21 cellular contexts compared by ENCODE assay signal in genomic region chr5:173499471-173500212, GRCh38.
DNase-seq lines count a peak whose midpoint lies in the region; ATAC-seq, FAIRE-seq and TF ChIP-seq lines count a peak whose summit lies in the region.
"Had no signal": no experiment of that assay in that cellular context is flagged by ENCODE, and none has a peak within 500 bp of the region (broad histone marks: within the 10 kb centered on the region; RNA-seq: fewer than 3 reads in every experiment).

No MANE protein-coding gene starts in this region.

- H3K4me3 ChIP-seq in HepG2 (replicated peaks in 1 of 3; ENCODE audit: insufficient read depth in 1 of 3, low read depth in 2 of 3, low read length in 3 of 3), result peak overlapping the region in 2 of 3 experiments; percentile 9 to 51; a peak in 3 of 6 replicates
- peak overlapping the region in 1 of 3 donors; percentile 45 for H3K4me3 ChIP-seq in skeletal muscle tissue (ENCODE audit: low read length in 3 of 3)
- no peak overlapping the region for H3K4me3 ChIP-seq in BE2C (ENCODE audit: low read depth, low read length)
- H3K4me3 ChIP-seq: vagina had no signal

- H3K36me3 Mint-ChIP-seq in chondrocyte (ENCODE audit: low read depth), result no peaks in the 10 kb centered on the region
- H3K36me3 Mint-ChIP-seq in activated CD8-positive, alpha-beta memory T cell treated with anti-CD3 and anti-CD28 coated beads, Interleukin-2, amount 10 ng/mL, durations not matched to agents 7 days and 5 days, result no peaks in the 10 kb centered on the region
- H3K36me3 Mint-ChIP-seq: activated naive CD8-positive, alpha-beta T cell; CD8-positive, alpha-beta memory T cell had no signal

- no peaks in the 10 kb centered on the region for H3K9me3 Mint-ChIP-seq in chondrocyte (ENCODE audit: low read depth)
- no peaks in the 10 kb centered on the region for H3K9me3 Mint-ChIP-seq in activated CD8-positive, alpha-beta memory T cell treated with anti-CD3 and anti-CD28 coated beads, Interleukin-2, amount 10 ng/mL, durations not matched to agents 7 days and 5 days (ENCODE audit: low read depth)
- H3K9me3 Mint-ChIP-seq: activated T-cell treated with anti-CD3 and anti-CD28 coated beads, Interleukin-2, amount 50 U/mL, for 72 hours; nephron; stimulated activated naive CD8-positive, alpha-beta T cell treated with anti-CD3 and anti-CD28 coated beads, Interleukin-15, Interleukin-2, amounts not matched to agents 100 ng/mL and 50 ng/mL, for 24 hours; T-helper 2 cell treated with Interferon-gamma antibody and Interleukin-4, amounts not matched to agents 5 μg/mL and 100 μg/mL, for 36 hours had no signal

- peak overlapping the region; percentile 51 for H3K27ac ChIP-seq in HepG2 (ENCODE audit: extremely low read length, insufficient read depth, low read length)
- peak overlapping the region; percentile 89 for H3K27ac ChIP-seq in skeletal muscle tissue (ENCODE audit: low read depth, low read length)
- H3K27ac ChIP-seq: vagina had no signal

- ATAC-seq in HepG2, result peak; percentile 86
- ATAC-seq in activated CD8-positive, alpha-beta memory T cell treated with anti-CD3 and anti-CD28 coated beads, Interleukin-2, amount 10 ng/mL, durations not matched to agents 7 days and 5 days, result no peak
- ATAC-seq: activated T-cell treated with anti-CD3 and anti-CD28 coated beads, Interleukin-2, amount 50 U/mL, for 72 hours had no signal

- POLR2A ChIA-PET in HepG2 (lab: Yijun Ruan, JAX), result interaction anchor here (1.0 kb wide), 1 partner anchor 27 kb away, joined by 3 read pairs; no protein-coding TSS in a partner anchor

- DNase-seq in NCI-H2029 (lab: John Stamatoyannopoulos, UW) (peak; percentile 58), chondrocyte (ENCODE audit: low spot score) (no peak), HepG2 (ENCODE audit: low spot score) (peak; percentile 77), ACHN (no peak), NCI-H345 (lab: John Stamatoyannopoulos, UW) (no peak), BE2C (no peak)
- DNase-seq in activated CD8-positive, alpha-beta memory T cell treated with anti-CD3 and anti-CD28 coated beads, Interleukin-2, amount 10 ng/mL, durations not matched to agents 7 days and 5 days, result no peak
- DNase-seq: activated CD4-positive, CD25-positive, alpha-beta regulatory T cell; activated T-cell treated with anti-CD3 and anti-CD28 coated beads, Interleukin-2, amount 50 U/mL, for 72 hours; CD8-positive, alpha-beta memory T cell; mammary epithelial cell; NCI-H146; NCI-H446; retina had no signal

- TF ChIP-seq RAD21 in HepG2 (CRISPR knock-in tag; IDR thresholded peaks at IDR 0.05), result no peak

- H4K20me1 ChIP-seq in HepG2 (ENCODE audit: insufficient read depth, low read length), result no peaks in the 10 kb centered on the region

- H3K79me2 ChIP-seq in HepG2 (ENCODE audit: insufficient read depth, low read length), result no peaks in the 10 kb centered on the region

- H2AFZ ChIP-seq in HepG2 (ENCODE audit: low read length), result no peak overlapping the region

- BruUV-seq in HepG2 (replicated peaks; lab: Mats Ljungman, UMichigan), result no TSS peak

- in situ Hi-C loops in HepG2 (cut with HindIII; ENCODE audit: extremely low pct_ligation_motif_present, low pct_unique_long_range_greater_than_20kb), result no loop called here
- in situ Hi-C loops in ACHN (cut with HindIII; ENCODE audit: low pct_ligation_motif_present, low pct_unique_long_range_greater_than_20kb, low sequenced_read_pairs), result no loop called here

- peak overlapping the region; percentile 96 for H3K27ac Mint-ChIP-seq in chondrocyte (ENCODE audit: unreplicated experiment)
- no peak overlapping the region for H3K27ac Mint-ChIP-seq in activated CD8-positive, alpha-beta memory T cell treated with anti-CD3 and anti-CD28 coated beads, Interleukin-2, amount 10 ng/mL, durations not matched to agents 7 days and 5 days
- H3K27ac Mint-ChIP-seq: activated naive CD8-positive, alpha-beta T cell; activated T-cell treated with anti-CD3 and anti-CD28 coated beads, Interleukin-2, amount 50 U/mL, for 72 hours; CD8-positive, alpha-beta memory T cell; stimulated activated naive CD8-positive, alpha-beta T cell treated with anti-CD3 and anti-CD28 coated beads, Interleukin-15, Interleukin-2, amounts not matched to agents 100 ng/mL and 50 ng/mL, for 24 hours; T-helper 2 cell treated with Interferon-gamma antibody and Interleukin-4, amounts not matched to agents 5 μg/mL and 100 μg/mL, for 36 hours had no signal

- CTCF ChIA-PET in HepG2 (lab: Yijun Ruan, JAX; ENCODE audit: low intra/inter-chr PET ratio, low total read pairs), result no interaction called here
- CTCF ChIA-PET in activated CD8-positive, alpha-beta memory T cell treated with anti-CD3 and anti-CD28 coated beads, Interleukin-2, amount 10 ng/mL, durations not matched to agents 7 days and 5 days (lab: Charles Lee), result no interaction called here

- H3K36me3 ChIP-seq in HepG2 (replicated peaks in 1 of 2; ENCODE audit: control insufficient read depth in 1 of 2, insufficient read depth in 2 of 2, low read length in 2 of 2) (no peaks in the 10 kb centered on the region), skeletal muscle tissue (ENCODE audit: control insufficient read depth in 3 of 3, insufficient read depth in 3 of 3, low read length in 3 of 3) (no peaks in the 10 kb centered on the region), BE2C (no peaks in the 10 kb centered on the region)
- H3K36me3 ChIP-seq: vagina had no signal

- peaks cover 65% of the 10 kb centered on the region for H3K4me1 Mint-ChIP-seq in chondrocyte (ENCODE audit: low read depth)
- no peaks in the 10 kb centered on the region for H3K4me1 Mint-ChIP-seq in activated CD8-positive, alpha-beta memory T cell treated with anti-CD3 and anti-CD28 coated beads, Interleukin-2, amount 10 ng/mL, durations not matched to agents 7 days and 5 days
- H3K4me1 Mint-ChIP-seq: CD8-positive, alpha-beta memory T cell had no signal

- no peaks in the 10 kb centered on the region for H3K27me3 Mint-ChIP-seq in chondrocyte (ENCODE audit: low read depth)
- H3K27me3 Mint-ChIP-seq in activated CD8-positive, alpha-beta memory T cell treated with anti-CD3 and anti-CD28 coated beads, Interleukin-2, amount 10 ng/mL, durations not matched to agents 7 days and 5 days, result no peaks in the 10 kb centered on the region
- H3K27me3 Mint-ChIP-seq: stimulated activated naive CD8-positive, alpha-beta T cell treated with anti-CD3 and anti-CD28 coated beads, Interleukin-15, Interleukin-2, amounts not matched to agents 100 ng/mL and 50 ng/mL, for 24 hours had no signal

- TF ChIP-seq CTCF in chondrocyte (IDR thresholded peaks at IDR 0.05) (no peak), HepG2 (CRISPR knock-in tag; IDR thresholded peaks at IDR 0.05) (no peak), BE2C (IDR thresholded peaks at IDR 0.05; ENCODE audit: low read depth, low read length) (no peak)

- peak overlapping the region; percentile 60 for H3K4me2 ChIP-seq in HepG2 (ENCODE audit: low read depth, low read length)

- H3K4me3 Mint-ChIP-seq in chondrocyte (ENCODE audit: unreplicated experiment), result no peak overlapping the region
- no peak overlapping the region for H3K4me3 Mint-ChIP-seq in activated CD8-positive, alpha-beta memory T cell treated with anti-CD3 and anti-CD28 coated beads, Interleukin-2, amount 10 ng/mL, durations not matched to agents 7 days and 5 days
- H3K4me3 Mint-ChIP-seq: activated naive CD8-positive, alpha-beta T cell; activated T-cell treated with anti-CD3 and anti-CD28 coated beads, Interleukin-2, amount 50 U/mL, for 72 hours; CD8-positive, alpha-beta memory T cell; stimulated activated naive CD8-positive, alpha-beta T cell treated with anti-CD3 and anti-CD28 coated beads, Interleukin-15, Interleukin-2, amounts not matched to agents 100 ng/mL and 50 ng/mL, for 24 hours; T-helper 2 cell treated with Interferon-gamma antibody and Interleukin-4, amounts not matched to agents 5 μg/mL and 100 μg/mL, for 36 hours had no signal

- H3K27me3 ChIP-seq in HepG2 (ENCODE audit: control insufficient read depth in 1 of 2, insufficient read depth in 2 of 2, low read length in 2 of 2) (peaks cover 1 to 36% of the 10 kb centered on the region in 2 experiments; a peak in 3 of 5 replicates), skeletal muscle tissue (ENCODE audit: control insufficient read depth in 3 of 3, insufficient read depth in 3 of 3, low read length in 3 of 3) (no peaks in the 10 kb centered on the region), BE2C (peaks cover 25% of the 10 kb centered on the region)
- H3K27me3 ChIP-seq: vagina had no signal

- intact Hi-C loops in HepG2 (cut with micrococcal nuclease; ENCODE audit: unreplicated experiment), result no loop called here

- 9% methylated on average over 8 of the region's 14 CpGs for WGBS in HepG2 (ENCODE audit: low lambda C conversion rate)

- FAIRE-seq in HepG2 (lab: Jason Lieb, UNC), result peak; percentile 72
- FAIRE-seq: GM18507 had no signal

- H3K9me3 ChIP-seq in HepG2 (ENCODE audit: low read length) (no peaks in the 10 kb centered on the region), skeletal muscle tissue (ENCODE audit: control insufficient read depth in 3 of 3, low read length in 3 of 3) (no peaks in the 10 kb centered on the region), BE2C (no peaks in the 10 kb centered on the region)
- H3K9me3 ChIP-seq: vagina had no signal

- H3K9ac ChIP-seq in HepG2 (ENCODE audit: insufficient read depth, low read depth, low read length) (peak overlapping the region; percentile 19; the same call in 1 of the 2 replicates), skeletal muscle tissue (ENCODE audit: low read depth in 1 of 3, low read length in 3 of 3) (peak overlapping the region; percentile 44 to 86 (median 57))

- TF ChIP-seq EP300 in HepG2 (IDR thresholded peaks at IDR 0.05; ENCODE audit: low read depth in 2 of 2, low read length in 2 of 2) (peak in 1 of 2 experiments; percentile 26; a peak in 1 of 4 replicates), HepG2 (CRISPR knock-in tag; IDR thresholded peaks at IDR 0.05; ENCODE audit: borderline replicate concordance) (no peak)

- TF ChIP-seq POLR2A in HepG2 (IDR thresholded peaks at IDR 0.05; ENCODE audit: insufficient read depth in 1 of 2, low read depth in 2 of 2, low read length in 2 of 2), result no peak

- peaks cover 51% of the 10 kb centered on the region for H3K4me1 ChIP-seq in HepG2 (ENCODE audit: insufficient read depth, low read length)
- H3K4me1 ChIP-seq in skeletal muscle tissue (ENCODE audit: control insufficient read depth in 3 of 3, insufficient read depth in 3 of 3, low read length in 3 of 3), result peaks cover 52 to 63% (median 61%) of the 10 kb centered on the region in 3 donors
- H3K4me1 ChIP-seq in BE2C, result no peaks in the 10 kb centered on the region

TF ChIP-seq in HepG2, 621 proteins besides CTCF, POLR2A, EP300 and RAD21 (continues in another document):
- TF ChIP-seq NFYC (CRISPR knock-in tag; IDR thresholded peaks at IDR 0.05) (no peak), GTF3A (CRISPR knock-in tag; conservative IDR thresholded peaks at IDR 0.05) (no peak), JARID2 (CRISPR knock-in tag; IDR thresholded peaks at IDR 0.05; ENCODE audit: insufficient replicate concordance) (no peak), ZSCAN31 (CRISPR knock-in tag; IDR thresholded peaks at IDR 0.05; ENCODE audit: low read depth) (0 out of 2 replicates have a peak, but pooled peaks have one; percentile 34), CHD2 (IDR thresholded peaks at IDR 0.05; ENCODE audit: low read depth, low read length) (no peak), ZNF768 (CRISPR knock-in tag; IDR thresholded peaks at IDR 0.05) (peak; percentile 46; the same call in 1 of the 2 replicates)

Comparison
In these comparisons a context has a peak if more than half of its experiments do, and no peak if none do; other contexts are left out.
1. DNase-seq: peak in NCI-H2029 (single experiment) and HepG2 (single experiment); none in chondrocyte (single experiment), ACHN (single experiment), NCI-H345 (single experiment), activated CD8-positive, alpha-beta memory T cell treated with anti-CD3 and anti-CD28 coated beads, Interleukin-2, amount 10 ng/mL, durations not matched to agents 7 days and 5 days (single experiment) and BE2C (single experiment).